12 cellular contexts compared by ENCODE assay signal in genomic region chr7:30931161-30931926, GRCh38. TPM values are rescaled to one million over a fixed set of nuclear protein-coding genes. Genes with fewer than 3 reads are reported as not detected.
DNase-seq lines count a peak whose midpoint lies in the region; ATAC-seq and FAIRE-seq lines count a peak whose summit lies in the region.
"Had no signal": no experiment of that assay in that cellular context is flagged by ENCODE, and none has a peak within 500 bp of the region (broad histone marks: within the 10 kb centered on the region; RNA-seq: fewer than 3 reads in every experiment).

No MANE protein-coding gene starts in this region.

- intact Hi-C loops in Right ventricle myocardium superior (cut with DNase I), result no loop called here

- peaks cover 0 to 12% of the 10 kb centered on the region in 2 donors for H3K9me3 Mint-ChIP-seq in stimulated activated naive B cell treated with anti-CD40 and anti-IgM and Interleukin-4, amounts not matched to agents 10 μg/mL and 1 μg/mL and 100 μg/mL, for 72 hours

- H3K27me3 Mint-ChIP-seq in stimulated activated naive B cell treated with anti-CD40 and anti-IgM and Interleukin-4, amounts not matched to agents 10 μg/mL and 1 μg/mL and 100 μg/mL, for 72 hours, result peaks cover 6 to 8% of the 10 kb centered on the region in 2 donors

- peak; percentile 56 for ATAC-seq in Right ventricle myocardium superior (ENCODE audit: poor library complexity)
- no peak for ATAC-seq in stimulated activated naive B cell treated with anti-CD40 and anti-IgM and Interleukin-4, amounts not matched to agents 10 μg/mL and 1 μg/mL and 100 μg/mL, for 72 hours (replicated peaks)

- H3K4me1 Mint-ChIP-seq in stimulated activated naive B cell treated with anti-CD40 and anti-IgM and Interleukin-4, amounts not matched to agents 10 μg/mL and 1 μg/mL and 100 μg/mL, for 72 hours, result no peaks in the 10 kb centered on the region

- H3K27ac Mint-ChIP-seq in stimulated activated naive B cell treated with anti-CD40 and anti-IgM and Interleukin-4, amounts not matched to agents 10 μg/mL and 1 μg/mL and 100 μg/mL, for 72 hours, result no peak overlapping the region

- no peak for FAIRE-seq in RCC 7860 (lab: Jason Lieb, UNC)

- no peaks in the 10 kb centered on the region for H3K36me3 Mint-ChIP-seq in stimulated activated naive B cell treated with anti-CD40 and anti-IgM and Interleukin-4, amounts not matched to agents 10 μg/mL and 1 μg/mL and 100 μg/mL, for 72 hours

- DNase-seq in A172 (ENCODE audit: low spot score), result peak; percentile 29
- DNase-seq in HuH-7 (ENCODE audit: low spot score), result peak; percentile 4
- DNase-seq in Right ventricle myocardium superior, result peak; percentile 58
- DNase-seq in myocyte (ENCODE audit: low read depth), result peak; percentile 97
- DNase-seq in inferior parietal cortex (ENCODE audit: extremely low spot score), result no peak
- DNase-seq in SKM-1 (lab: John Stamatoyannopoulos, UW; ENCODE audit: unreplicated experiment), result no peak
- DNase-seq in stimulated activated naive B cell treated with anti-CD40 and anti-IgM and Interleukin-4, amounts not matched to agents 10 μg/mL and 1 μg/mL and 100 μg/mL, for 72 hours, result no peak
- DNase-seq in RCC 7860 (ENCODE audit: low spot score), result no peak
- DNase-seq: esophagus squamous epithelium; HCEC 1CT; NCI-H1092 treated with DMSO at 0.1 percent for 48 hours; NK-92 treated with Interleukin-12 subunit alpha and Interleukin-12 subunit beta, amount 100 ng/mL, for 24 hours had no signal

- H3K4me3 Mint-ChIP-seq in stimulated activated naive B cell treated with anti-CD40 and anti-IgM and Interleukin-4, amounts not matched to agents 10 μg/mL and 1 μg/mL and 100 μg/mL, for 72 hours, result no peak overlapping the region

RNA-seq across cellular contexts. Expression of gene AQP1, which starts 19.7 kb away (rescaled TPM):
- 25.1 and 25.9 TPM in 2 replicates for total RNA-seq in A172 (2014; rRNA removed; shearing (Covaris generic))
- total RNA-seq in Right ventricle myocardium superior (236 TPM), myocyte (2.1 and 3.9 TPM in 2 replicates)
- polyA plus RNA-seq in myocyte (2012), result 26.8 TPM

RNA-seq across cellular contexts. Expression of gene GHRHR, which starts 32.4 kb away (rescaled TPM):
- not detected in 2 replicates for total RNA-seq in A172 (2014; rRNA removed; shearing (Covaris generic))
- total RNA-seq in Right ventricle myocardium superior (not detected), myocyte (not detected in 2 replicates)
- polyA plus RNA-seq in myocyte (2012), result not detected
- total RNA-seq: esophagus squamous epithelium had no signal

Comparison
In these comparisons a context has a peak if more than half of its experiments do, and no peak if none do; other contexts are left out.
1. DNase-seq: peak in A172 (single experiment), HuH-7 (single experiment), Right ventricle myocardium superior (single experiment) and myocyte (single experiment); none in inferior parietal cortex (single experiment), SKM-1 (single experiment), stimulated activated naive B cell treated with anti-CD40 and anti-IgM and Interleukin-4, amounts not matched to agents 10 μg/mL and 1 μg/mL and 100 μg/mL, for 72 hours (single experiment) and RCC 7860 (single experiment).